In the genomic region with DNA sequence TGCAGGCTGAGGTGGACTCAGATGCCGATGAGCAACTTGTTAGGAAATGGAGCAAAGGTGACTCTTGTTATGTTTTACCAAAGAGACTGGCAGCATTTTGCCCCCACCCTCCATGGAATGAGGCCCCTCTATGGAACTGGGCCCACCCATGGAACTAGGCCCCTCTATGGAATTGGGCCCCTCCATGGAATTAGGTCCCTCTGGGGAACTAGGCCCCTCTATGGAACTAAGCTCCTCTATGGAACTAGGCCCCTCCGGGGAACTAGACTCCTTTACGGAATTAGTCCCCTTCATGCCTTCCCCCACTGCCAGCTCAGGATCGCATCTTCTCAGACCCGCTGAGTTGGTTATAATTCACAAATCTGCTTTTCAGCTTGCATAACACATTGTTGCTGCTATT, we compare ENCODE assay signal across 9 cellular contexts.
"Had no signal": no experiment of that assay in that cellular context is flagged by ENCODE, and none has a peak within 500 bp of the region (broad histone marks: within the 10 kb centered on the region; RNA-seq: fewer than 3 reads in every experiment).

No MANE protein-coding gene starts in this region.

- H3K4me3 ChIP-seq: GM23248, GM23338, HAP-1 had no signal

- H3K36me3 ChIP-seq: HAP-1 had no signal

- ATAC-seq: GM23338, HCT116 had no signal

- H3K27ac ChIP-seq: GM23248 had no signal

- DNase-seq: GM23248, GOT3, H7, H9, HCEC 1CT, HFFc6 had no signal

- H3K9me3 ChIP-seq: HAP-1 had no signal

- H3K4me3 Mint-ChIP-seq: GM23338, H9, HFFc6 had no signal

- H3K4me1 ChIP-seq: HAP-1 had no signal

- H3K27ac Mint-ChIP-seq: GM23338, H9, HFFc6 had no signal
